11 cellular contexts compared by ENCODE assay signal in genomic region chr10:93703841-93704240, GRCh38. TPM values are rescaled to one million over a fixed set of nuclear protein-coding genes. Genes with fewer than 3 reads are reported as not detected.
DNase-seq lines count a peak whose midpoint lies in the region; ATAC-seq and TF ChIP-seq lines count a peak whose summit lies in the region.
"Had no signal": no experiment of that assay in that cellular context is flagged by ENCODE, and none has a peak within 500 bp of the region (broad histone marks: within the 10 kb centered on the region; RNA-seq: fewer than 3 reads in every experiment).

No MANE protein-coding gene starts in this region.

- CTCF ChIA-PET in activated CD4-positive, alpha-beta memory T cell treated with anti-CD3 and anti-CD28 coated beads, Interleukin-2, amount 10 ng/mL, durations not matched to agents 7 days and 5 days (lab: Charles Lee) = no interaction called here
- CTCF ChIA-PET in naive thymus-derived CD4-positive, alpha-beta T cell (lab: Charles Lee) = no interaction called here

- no peaks in the 10 kb centered on the region for H3K9me3 ChIP-seq in CD4-positive, CD25-positive, alpha-beta regulatory T cell (ENCODE audit: control insufficient read depth in 2 of 2, low read length in 2 of 2)
- H3K9me3 ChIP-seq in DND-41 (ENCODE audit: insufficient read depth, low read length, severe bottlenecking) = no peaks in the 10 kb centered on the region
- H3K9me3 ChIP-seq in naive thymus-derived CD4-positive, alpha-beta T cell (ENCODE audit: control insufficient read depth in 2 of 3, low read length in 3 of 3) = no peaks in the 10 kb centered on the region
- no peaks in the 10 kb centered on the region for H3K9me3 ChIP-seq in endodermal cell (ENCODE audit: control insufficient read depth, low read length)
- H3K9me3 ChIP-seq: colonic mucosa had no signal

- no peak overlapping the region for H3K27ac ChIP-seq in CD4-positive, CD25-positive, alpha-beta regulatory T cell (ENCODE audit: insufficient read depth, low read length, poor library complexity, severe bottlenecking)
- no peak overlapping the region for H3K27ac ChIP-seq in DND-41 (ENCODE audit: low read length)
- no peak overlapping the region for H3K27ac ChIP-seq in naive thymus-derived CD4-positive, alpha-beta T cell (ENCODE audit: low read depth, low read length)
- no peak overlapping the region for H3K27ac ChIP-seq in endodermal cell (ENCODE audit: low read depth, low read length)

- peaks cover 7% of the 10 kb centered on the region for H3K36me3 ChIP-seq in CD4-positive, CD25-positive, alpha-beta regulatory T cell (ENCODE audit: control insufficient read depth, insufficient read depth, low read length)
- peaks cover 8% of the 10 kb centered on the region; the same call in 1 of the 2 replicates for H3K36me3 ChIP-seq in DND-41 (ENCODE audit: insufficient read depth, low read length)
- peaks cover 0 to 12% (median 0%) of the 10 kb centered on the region in 3 experiments for H3K36me3 ChIP-seq in naive thymus-derived CD4-positive, alpha-beta T cell (ENCODE audit: control insufficient read depth in 2 of 3, insufficient read depth in 3 of 3, low read length in 3 of 3)
- peaks cover 7% of the 10 kb centered on the region for H3K36me3 ChIP-seq in endodermal cell (ENCODE audit: control insufficient read depth, insufficient read depth, low read length)
- H3K36me3 ChIP-seq: colonic mucosa had no signal

- WGBS in endodermal cell (ENCODE audit: insufficient coverage in 1 of 2, insufficient read length in 1 of 2), 2 experiments = 100% methylated on average over 1 of the region's 1 CpG; no CpG with 5 or more reads in 1 of the 2 experiments

- peaks cover 4 to 23% (median 13%) of the 10 kb centered on the region in 4 donors for H3K4me1 Mint-ChIP-seq in CD4-positive, CD25-positive, alpha-beta regulatory T cell
- H3K4me1 Mint-ChIP-seq in activated CD4-positive, alpha-beta memory T cell treated with anti-CD3 and anti-CD28 coated beads, Interleukin-2, amount 10 ng/mL, durations not matched to agents 7 days and 5 days = peaks cover 23% of the 10 kb centered on the region
- peaks cover 6 to 25% (median 13%) of the 10 kb centered on the region in 7 donors for H3K4me1 Mint-ChIP-seq in naive thymus-derived CD4-positive, alpha-beta T cell
- H3K4me1 Mint-ChIP-seq in endodermal cell = peaks cover 12% of the 10 kb centered on the region

- H3K9ac ChIP-seq in DND-41 (ENCODE audit: low read depth, low read length) = no peak overlapping the region
- H3K9ac ChIP-seq in endodermal cell (ENCODE audit: extremely low read depth, low read length, poor library complexity, severe bottlenecking) = no peak overlapping the region

- H3K4me3 Mint-ChIP-seq in CD4-positive, CD25-positive, alpha-beta regulatory T cell = peak overlapping the region in 3 of 4 donors; percentile 49 to 76 (median 75)
- peak overlapping the region; percentile 51 for H3K4me3 Mint-ChIP-seq in activated CD4-positive, alpha-beta memory T cell treated with anti-CD3 and anti-CD28 coated beads, Interleukin-2, amount 10 ng/mL, durations not matched to agents 7 days and 5 days
- peak overlapping the region in 6 of 10 donors; percentile 65 to 86 (median 77) for H3K4me3 Mint-ChIP-seq in naive thymus-derived CD4-positive, alpha-beta T cell
- no peak overlapping the region for H3K4me3 Mint-ChIP-seq in endodermal cell

- H3K4me1 ChIP-seq in CD4-positive, CD25-positive, alpha-beta regulatory T cell (ENCODE audit: control insufficient read depth, insufficient read depth, low read length, poor library complexity, severe bottlenecking) = peaks cover 42% of the 10 kb centered on the region
- H3K4me1 ChIP-seq in DND-41 (ENCODE audit: insufficient read depth, low read length) (peaks cover 35% of the 10 kb centered on the region), endodermal cell (ENCODE audit: control insufficient read depth, insufficient read depth, low read length) (no peaks in the 10 kb centered on the region)
- H3K4me1 ChIP-seq in naive thymus-derived CD4-positive, alpha-beta T cell (ENCODE audit: control insufficient read depth in 2 of 2, insufficient read depth in 2 of 2, low read length in 2 of 2) = peaks cover 9 to 16% of the 10 kb centered on the region in 2 donors

- POLR2A ChIA-PET in activated CD4-positive, alpha-beta memory T cell treated with anti-CD3 and anti-CD28 coated beads, Interleukin-2, amount 10 ng/mL, durations not matched to agents 7 days and 5 days (lab: Charles Lee) = no interaction called here
- POLR2A ChIA-PET in naive thymus-derived CD4-positive, alpha-beta T cell (lab: Charles Lee) = no interaction called here

- peaks cover 3% of the 10 kb centered on the region for H3K27me3 ChIP-seq in CD4-positive, CD25-positive, alpha-beta regulatory T cell (ENCODE audit: control insufficient read depth, insufficient read depth, low read length)
- no peaks in the 10 kb centered on the region for H3K27me3 ChIP-seq in DND-41 (ENCODE audit: insufficient read depth, low read length, poor library complexity)
- no peaks in the 10 kb centered on the region for H3K27me3 ChIP-seq in naive thymus-derived CD4-positive, alpha-beta T cell (ENCODE audit: control insufficient read depth in 2 of 2, insufficient read depth in 2 of 2, low read length in 2 of 2)
- no peaks in the 10 kb centered on the region for H3K27me3 ChIP-seq in endodermal cell (ENCODE audit: control insufficient read depth, insufficient read depth, low read length, poor library complexity, severe bottlenecking)
- H3K27me3 ChIP-seq: colonic mucosa had no signal

- H2AFZ ChIP-seq in DND-41 (ENCODE audit: low read depth, low read length) = peak overlapping the region; percentile 85

- peaks cover 0 to 2% (median 0%) of the 10 kb centered on the region in 7 donors for H3K9me3 Mint-ChIP-seq in CD4-positive, CD25-positive, alpha-beta regulatory T cell
- no peaks in the 10 kb centered on the region for H3K9me3 Mint-ChIP-seq in activated CD4-positive, alpha-beta memory T cell treated with anti-CD3 and anti-CD28 coated beads, Interleukin-2, amount 10 ng/mL, durations not matched to agents 7 days and 5 days
- H3K9me3 Mint-ChIP-seq in naive thymus-derived CD4-positive, alpha-beta T cell = no peaks in the 10 kb centered on the region
- no peaks in the 10 kb centered on the region for H3K9me3 Mint-ChIP-seq in endodermal cell

- H3K36me3 Mint-ChIP-seq in CD4-positive, CD25-positive, alpha-beta regulatory T cell = peaks cover 7% of the 10 kb centered on the region
- peaks cover 2% of the 10 kb centered on the region for H3K36me3 Mint-ChIP-seq in activated CD4-positive, alpha-beta memory T cell treated with anti-CD3 and anti-CD28 coated beads, Interleukin-2, amount 10 ng/mL, durations not matched to agents 7 days and 5 days (ENCODE audit: low read depth)
- H3K36me3 Mint-ChIP-seq in naive thymus-derived CD4-positive, alpha-beta T cell = peaks cover 0 to 4% (median 0%) of the 10 kb centered on the region in 5 donors
- H3K36me3 Mint-ChIP-seq in endodermal cell (ENCODE audit: low read depth) = peaks cover 1% of the 10 kb centered on the region

- H4K20me1 ChIP-seq in DND-41 (ENCODE audit: insufficient read depth, low read length) = no peaks in the 10 kb centered on the region

- no peaks in the 10 kb centered on the region for H3K27me3 Mint-ChIP-seq in CD4-positive, CD25-positive, alpha-beta regulatory T cell
- H3K27me3 Mint-ChIP-seq in activated CD4-positive, alpha-beta memory T cell treated with anti-CD3 and anti-CD28 coated beads, Interleukin-2, amount 10 ng/mL, durations not matched to agents 7 days and 5 days = no peaks in the 10 kb centered on the region
- no peaks in the 10 kb centered on the region for H3K27me3 Mint-ChIP-seq in naive thymus-derived CD4-positive, alpha-beta T cell
- no peaks in the 10 kb centered on the region for H3K27me3 Mint-ChIP-seq in endodermal cell (ENCODE audit: insufficient read depth)

- intact Hi-C loops in naive thymus-derived CD4-positive, alpha-beta T cell (cut with micrococcal nuclease) = loop anchor here (2.0 to 10.0 kb wide), 11 partner anchors 189 to 1988 kb away; partner anchors contain the start of genes EXOC6 (in 2 of the 2), HELLS (in 2 of the 2), TNKS2 (in 2 of the 2) and CEP55 (in 1 of the 2)

- TF ChIP-seq CTCF in DND-41 (IDR thresholded peaks at IDR 0.05; ENCODE audit: borderline replicate concordance, extremely low read depth, low read length, poor library complexity, severe bottlenecking) (no peak), endodermal cell (conservative IDR thresholded peaks at IDR 0.05) (no peak)

- no peak for ATAC-seq in CD4-positive, CD25-positive, alpha-beta regulatory T cell (ENCODE audit: low read depth in 2 of 2)
- no peak for ATAC-seq in DND-41 (ENCODE audit: insufficient read depth, low read depth)
- no peak for ATAC-seq in naive thymus-derived CD4-positive, alpha-beta T cell
- ATAC-seq in GM21576 (IDR thresholded peaks at IDR 0.05; ENCODE audit: unreplicated experiment) = no peak

- peak overlapping the region; percentile 98 for H3K4me3 ChIP-seq in CD4-positive, CD25-positive, alpha-beta regulatory T cell (ENCODE audit: low read depth, low read length)
- H3K4me3 ChIP-seq in DND-41 (ENCODE audit: low read depth in 1 of 2, low read length in 2 of 2) (no peak overlapping the region), endodermal cell (ENCODE audit: low read length) (no peak overlapping the region)
- no peak overlapping the region for H3K4me3 ChIP-seq in naive thymus-derived CD4-positive, alpha-beta T cell (ENCODE audit: low read length)

- H3K4me2 ChIP-seq in DND-41 (ENCODE audit: insufficient read depth, low read length) = peak overlapping the region; percentile 91

- H3K79me2 ChIP-seq in DND-41 (ENCODE audit: insufficient read depth, low read length) = peaks cover 8% of the 10 kb centered on the region

- in situ Hi-C loops in G401 (cut with HindIII; ENCODE audit: low sequenced_read_pairs) = no loop called here

- no peak for DNase-seq in CD4-positive, CD25-positive, alpha-beta regulatory T cell
- DNase-seq in DND-41 (no peak), NCI-H1105 treated with DMSO at 0.1 percent for 48 hours (lab: John Stamatoyannopoulos, UW) (no peak), endodermal cell (no peak), G401 (ENCODE audit: low spot score) (no peak)
- no peak for DNase-seq in activated CD4-positive, alpha-beta memory T cell treated with anti-CD3 and anti-CD28 coated beads, Interleukin-2, amount 10 ng/mL, durations not matched to agents 7 days and 5 days
- no peak for DNase-seq in naive thymus-derived CD4-positive, alpha-beta T cell
- DNase-seq: activated CD4-positive, alpha-beta T cell treated with anti-CD3 and anti-CD28 coated beads for 1 hour; colonic mucosa; SIG-M5 had no signal

- peak overlapping the region in 2 of 3 donors; percentile 26 to 68 for H3K27ac Mint-ChIP-seq in CD4-positive, CD25-positive, alpha-beta regulatory T cell
- H3K27ac Mint-ChIP-seq in activated CD4-positive, alpha-beta memory T cell treated with anti-CD3 and anti-CD28 coated beads, Interleukin-2, amount 10 ng/mL, durations not matched to agents 7 days and 5 days = no peak overlapping the region
- H3K27ac Mint-ChIP-seq in naive thymus-derived CD4-positive, alpha-beta T cell = peak overlapping the region in 4 of 9 donors; percentile 27 to 89 (median 78)
- no peak overlapping the region for H3K27ac Mint-ChIP-seq in endodermal cell

RNA-seq across cellular contexts. Expression of gene FRA10AC1, which starts 1.4 kb away (rescaled TPM):
- 16.5 TPM for total RNA-seq in CD4-positive, CD25-positive, alpha-beta regulatory T cell
- 1 to 10 TPM; 5.1 to 7.5 (median 5.7) TPM for polyA plus RNA-seq in CD4-positive, CD25-positive, alpha-beta regulatory T cell
- total RNA-seq in activated CD4-positive, alpha-beta memory T cell treated with anti-CD3 and anti-CD28 coated beads, Interleukin-2, amount 10 ng/mL, durations not matched to agents 7 days and 5 days = 10 to 100 TPM; 11.7 to 14.7 TPM
- total RNA-seq in naive thymus-derived CD4-positive, alpha-beta T cell = 10 to 100 TPM; 15.5 to 31.0 (median 22.7) TPM
- polyA plus RNA-seq in naive thymus-derived CD4-positive, alpha-beta T cell = 1 to 10 TPM; 4.4 to 6.8 TPM
- total RNA-seq in endodermal cell = 10 to 100 TPM; 16.5 to 28.3 TPM
- 19.9 TPM for polyA plus RNA-seq in endodermal cell (2013, experiment 1 of 2)
- 27.4 TPM for polyA plus RNA-seq in endodermal cell (2013, experiment 2 of 2)
- 2.7 and 4.3 TPM in 2 replicates for total RNA-seq in G401 (2014; rRNA removed; shearing (Covaris generic))

RNA-seq across cellular contexts. Expression of gene LGI1, which starts 53.9 kb away (rescaled TPM):
- not detected for total RNA-seq in CD4-positive, CD25-positive, alpha-beta regulatory T cell
- not detected for polyA plus RNA-seq in CD4-positive, CD25-positive, alpha-beta regulatory T cell
- total RNA-seq in activated CD4-positive, alpha-beta memory T cell treated with anti-CD3 and anti-CD28 coated beads, Interleukin-2, amount 10 ng/mL, durations not matched to agents 7 days and 5 days = not detected
- total RNA-seq in naive thymus-derived CD4-positive, alpha-beta T cell = not detected
- not detected for polyA plus RNA-seq in naive thymus-derived CD4-positive, alpha-beta T cell
- total RNA-seq in endodermal cell = 1 to 10 TPM in 1 of 2 donors, under 1 TPM in 1; 0.60 to 2.6 TPM
- polyA plus RNA-seq in endodermal cell (2013, experiment 1 of 2) = 63.2 TPM
- 66.2 TPM for polyA plus RNA-seq in endodermal cell (2013, experiment 2 of 2)
- 71.8 and 92.7 TPM in 2 replicates for total RNA-seq in G401 (2014; rRNA removed; shearing (Covaris generic))

Comparison
In these comparisons a context has a peak if more than half of its experiments do, and no peak if none do; other contexts are left out.
1. H3K27ac Mint-ChIP-seq: peak in CD4-positive, CD25-positive, alpha-beta regulatory T cell (2 of 3); none in activated CD4-positive, alpha-beta memory T cell treated with anti-CD3 and anti-CD28 coated beads, Interleukin-2, amount 10 ng/mL, durations not matched to agents 7 days and 5 days (single experiment) and endodermal cell (single experiment).
2. RNA of gene LGI1, which starts 53.9 kb away (total RNA-seq): 71.8 to 92.7 TPM in G401; 0.60 to 2.6 TPM in endodermal cell, not detected in CD4-positive, CD25-positive, alpha-beta regulatory T cell (single experiment), not detected in activated CD4-positive, alpha-beta memory T cell treated with anti-CD3 and anti-CD28 coated beads, Interleukin-2, amount 10 ng/mL, durations not matched to agents 7 days and 5 days and not detected in naive thymus-derived CD4-positive, alpha-beta T cell; every median in the first group is over 10 times any median in the second.